ENCODE assay signal across 34 cellular contexts in genomic region chr2:133411857-133412256, GRCh38.
DNase-seq lines count a peak whose midpoint lies in the region; ATAC-seq, FAIRE-seq and TF ChIP-seq lines count a peak whose summit lies in the region.
"Had no signal": no experiment of that assay in that cellular context is flagged by ENCODE, and none has a peak within 500 bp of the region (broad histone marks: within the 10 kb centered on the region; RNA-seq: fewer than 3 reads in every experiment).

No MANE protein-coding gene starts in this region.

- FAIRE-seq in A549 (lab: Jason Lieb, UNC) (no peak), GM12891 (lab: Jason Lieb, UNC) (no peak)
- FAIRE-seq: A204.1, endothelial cell of umbilical vein, frontal cortex, GM18507, K562, RCC 7860 had no signal

- no peak for TF ChIP-seq RAD21 in A549 (conservative IDR thresholded peaks at IDR 0.05 in 1 of 2, IDR thresholded peaks at IDR 0.05 in 1 of 2)

- in situ Hi-C loops in HAP-1 (cut with MboI; ENCODE audit: low sequenced_read_pairs) (no loop called here), brain microvascular endothelial cell (cut with HindIII; ENCODE audit: low pct_ligation_motif_present, low sequenced_read_pairs) (no loop called here)

- H3K27me3 ChIP-seq in HAP-1 (ENCODE audit: low read depth) = no peaks in the 10 kb centered on the region
- H3K27me3 ChIP-seq in brain microvascular endothelial cell (replicated peaks) = no peaks in the 10 kb centered on the region
- H3K27me3 ChIP-seq: right atrium auricular region, suprapubic skin, upper lobe of right lung had no signal

- TF ChIP-seq EP300 in A549 (IDR thresholded peaks at IDR 0.05) = no peak

- H3K27ac ChIP-seq in A549 (peak overlapping the region; percentile 14 to 66; a peak in 5 of 6 replicates), brain microvascular endothelial cell (no peak overlapping the region)
- H3K27ac ChIP-seq: parathyroid adenoma, right atrium auricular region, suprapubic skin, upper lobe of right lung had no signal

- POLR2A ChIA-PET in A549 (lab: Yijun Ruan, JAX) = no interaction called here

- no peak for TF ChIP-seq POLR2A in A549 (IDR thresholded peaks at IDR 0.05; ENCODE audit: low read length)
- TF ChIP-seq POLR2A in GM12891 (IDR thresholded peaks at IDR 0.05; ENCODE audit: low read depth, low read length) = no peak

- no peaks in the 10 kb centered on the region for H3K36me3 ChIP-seq in HAP-1 (replicated peaks)
- H3K36me3 ChIP-seq in brain microvascular endothelial cell (replicated peaks) = no peaks in the 10 kb centered on the region
- H3K36me3 ChIP-seq: right atrium auricular region, suprapubic skin, upper lobe of right lung had no signal

- 79% methylated on average over 6 of the region's 6 CpGs for WGBS in A549 (ENCODE audit: missing lambda C conversion rate)

- peak overlapping the region; percentile 65 for H3K4me2 ChIP-seq in A549
- H3K4me2 ChIP-seq: smooth muscle cell had no signal

- CTCF ChIA-PET in A549 (lab: Yijun Ruan, JAX) = interaction anchor here (1.0 to 1.6 kb wide), 2 partner anchors 9 to 19 kb away, joined by 3 to 4 read pairs; no protein-coding TSS in a partner anchor

- no peak for TF ChIP-seq CTCF in A549 (IDR thresholded peaks at IDR 0.05)
- peak; percentile 19 for TF ChIP-seq CTCF in brain microvascular endothelial cell (IDR thresholded peaks at IDR 0.05; ENCODE audit: low read depth, low read length, missing control alignments)

- ATAC-seq in A549 (peak in 1 of 2 experiments; percentile 44; a peak in 3 of 6 replicates), HG02840 (IDR thresholded peaks at IDR 0.05; ENCODE audit: low FRiP score, unreplicated experiment) (no peak), HG03039 (IDR thresholded peaks at IDR 0.05; ENCODE audit: unreplicated experiment) (no peak), HG02610 (IDR thresholded peaks at IDR 0.05; ENCODE audit: unreplicated experiment) (no peak)
- ATAC-seq: activated naive CD4-positive, alpha-beta T cell treated with anti-CD3 and anti-CD28 coated beads, Interleukin-2, amount 50 U/mL, for 72 hours; HCT116; K562; left lobe of liver; upper lobe of right lung had no signal

- H3K4me3 ChIP-seq in A549 (no peak overlapping the region), HAP-1 (no peak overlapping the region), brain microvascular endothelial cell (ENCODE audit: low read depth, low read length) (no peak overlapping the region)
- H3K4me3 ChIP-seq: K562, right atrium auricular region, smooth muscle cell, suprapubic skin, upper lobe of right lung had no signal

- DNase-seq in A549 (ENCODE audit: low read depth in 1 of 2, low spot score in 1 of 2) = no peak
- peak; percentile 23 to 50 for DNase-seq in HAP-1 (ENCODE audit: low spot score in 2 of 2)
- DNase-seq in brain microvascular endothelial cell = no peak
- peak; percentile 45 for DNase-seq in left kidney (ENCODE audit: low read depth, low spot score)
- no peak for DNase-seq in GM12891 (ENCODE audit: insufficient read length, low spot score)
- DNase-seq: activated CD4-positive, alpha-beta T cell treated with anti-CD3 and anti-CD28 coated beads, Interleukin-2, amount 10 ng/mL, durations not matched to agents 24 days and 14 days; activated effector memory CD4-positive, alpha-beta T cell treated with Interleukin-2 at 50 U/mL for 16 hours; activated T-cell treated with anti-CD3 and anti-CD28 coated beads, Interleukin-2, amount 50 U/mL, for 1 hour; AML-193; amygdala; CD4-positive, alpha-beta T cell; NCI-H1105; NCI-H187 treated with DMSO at 0.1 percent for 48 hours; NCI-H226; NCI-H69; SHP77 treated with DMSO at 0.1 percent for 48 hours; stimulated activated naive CD4-positive, alpha-beta T cell treated with Interleukin-2 at 50 U/mL for 16 hours; upper lobe of right lung had no signal

- H3K9me3 ChIP-seq in A549 = no peaks in the 10 kb centered on the region
- H3K9me3 ChIP-seq in HAP-1 = no peaks in the 10 kb centered on the region
- H3K9me3 ChIP-seq: right atrium auricular region, suprapubic skin, upper lobe of right lung had no signal

- H3K4me1 ChIP-seq in A549 (peaks cover 46% of the 10 kb centered on the region), HAP-1 (peaks cover 5% of the 10 kb centered on the region)
- H3K4me1 ChIP-seq: parathyroid adenoma, upper lobe of right lung had no signal

TF ChIP-seq in A549, 52 proteins besides CTCF, POLR2A, EP300 and RAD21:
- TF ChIP-seq RARB (CRISPR knock-in tag; IDR thresholded peaks at IDR 0.05) (no peak), FOXS1 (CRISPR knock-in tag; IDR thresholded peaks at IDR 0.05) (no peak), MAFK (IDR thresholded peaks at IDR 0.05; ENCODE audit: partially characterized antibody) (no peak), FOSL2 (IDR thresholded peaks at IDR 0.05) (no peak), FOSL2 (CRISPR knock-in tag; IDR thresholded peaks at IDR 0.05) (no peak), SREBF2 (IDR thresholded peaks at IDR 0.05) (no peak), CBX2 (IDR thresholded peaks at IDR 0.05; ENCODE audit: borderline replicate concordance, low read depth) (no peak)
TF ChIP-seq in A549: peak in this region for 0.

TF ChIP-seq in GM12891, 5 proteins besides CTCF, POLR2A, EP300 and RAD21:
- TF ChIP-seq PAX5 (IDR thresholded peaks at IDR 0.05; ENCODE audit: insufficient read depth, low read length, severe bottlenecking) = no peak
- TF ChIP-seq POU2F2 (IDR thresholded peaks at IDR 0.05; ENCODE audit: low read depth, low read length) = no peak
- TF ChIP-seq TAF1 (IDR thresholded peaks at IDR 0.05; ENCODE audit: low read depth, low read length) = no peak
- no peak for TF ChIP-seq POLR2AphosphoS5 (IDR thresholded peaks at IDR 0.05; ENCODE audit: low read depth, low read length)
- TF ChIP-seq SPI1 (IDR thresholded peaks at IDR 0.05; ENCODE audit: low read depth, low read length) = no peak

Comparison
In these comparisons a context has a peak if more than half of its experiments do, and no peak if none do; other contexts are left out.
1. DNase-seq: peak in HAP-1 (2 of 2) and left kidney (single experiment); none in A549 (0 of 2), brain microvascular endothelial cell (single experiment) and GM12891 (single experiment).